1 cellular context compared by ENCODE assay signal in genomic region chr10:131901181-131901829, GRCh38.
TF ChIP-seq lines count a peak whose summit lies in the region.

No MANE protein-coding gene starts in this region.

TF ChIP-seq in HepG2, 621 proteins besides CTCF, POLR2A, EP300 and RAD21 (continued from another document and continues in another):
- TF ChIP-seq, protein P1, sequence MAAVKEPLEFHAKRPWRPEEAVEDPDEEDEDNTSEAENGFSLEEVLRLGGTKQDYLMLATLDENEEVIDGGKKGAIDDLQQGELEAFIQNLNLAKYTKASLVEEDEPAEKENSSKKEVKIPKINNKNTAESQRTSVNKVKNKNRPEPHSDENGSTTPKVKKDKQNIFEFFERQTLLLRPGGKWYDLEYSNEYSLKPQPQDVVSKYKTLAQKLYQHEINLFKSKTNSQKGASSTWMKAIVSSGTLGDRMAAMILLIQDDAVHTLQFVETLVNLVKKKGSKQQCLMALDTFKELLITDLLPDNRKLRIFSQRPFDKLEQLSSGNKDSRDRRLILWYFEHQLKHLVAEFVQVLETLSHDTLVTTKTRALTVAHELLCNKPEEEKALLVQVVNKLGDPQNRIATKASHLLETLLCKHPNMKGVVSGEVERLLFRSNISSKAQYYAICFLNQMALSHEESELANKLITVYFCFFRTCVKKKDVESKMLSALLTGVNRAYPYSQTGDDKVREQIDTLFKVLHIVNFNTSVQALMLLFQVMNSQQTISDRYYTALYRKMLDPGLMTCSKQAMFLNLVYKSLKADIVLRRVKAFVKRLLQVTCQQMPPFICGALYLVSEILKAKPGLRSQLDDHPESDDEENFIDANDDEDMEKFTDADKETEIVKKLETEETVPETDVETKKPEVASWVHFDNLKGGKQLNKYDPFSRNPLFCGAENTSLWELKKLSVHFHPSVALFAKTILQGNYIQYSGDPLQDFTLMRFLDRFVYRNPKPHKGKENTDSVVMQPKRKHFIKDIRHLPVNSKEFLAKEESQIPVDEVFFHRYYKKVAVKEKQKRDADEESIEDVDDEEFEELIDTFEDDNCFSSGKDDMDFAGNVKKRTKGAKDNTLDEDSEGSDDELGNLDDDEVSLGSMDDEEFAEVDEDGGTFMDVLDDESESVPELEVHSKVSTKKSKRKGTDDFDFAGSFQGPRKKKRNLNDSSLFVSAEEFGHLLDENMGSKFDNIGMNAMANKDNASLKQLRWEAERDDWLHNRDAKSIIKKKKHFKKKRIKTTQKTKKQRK (IDR thresholded peaks at IDR 0.05; ENCODE audit: low read length) = no peak
- TF ChIP-seq, protein P2, sequence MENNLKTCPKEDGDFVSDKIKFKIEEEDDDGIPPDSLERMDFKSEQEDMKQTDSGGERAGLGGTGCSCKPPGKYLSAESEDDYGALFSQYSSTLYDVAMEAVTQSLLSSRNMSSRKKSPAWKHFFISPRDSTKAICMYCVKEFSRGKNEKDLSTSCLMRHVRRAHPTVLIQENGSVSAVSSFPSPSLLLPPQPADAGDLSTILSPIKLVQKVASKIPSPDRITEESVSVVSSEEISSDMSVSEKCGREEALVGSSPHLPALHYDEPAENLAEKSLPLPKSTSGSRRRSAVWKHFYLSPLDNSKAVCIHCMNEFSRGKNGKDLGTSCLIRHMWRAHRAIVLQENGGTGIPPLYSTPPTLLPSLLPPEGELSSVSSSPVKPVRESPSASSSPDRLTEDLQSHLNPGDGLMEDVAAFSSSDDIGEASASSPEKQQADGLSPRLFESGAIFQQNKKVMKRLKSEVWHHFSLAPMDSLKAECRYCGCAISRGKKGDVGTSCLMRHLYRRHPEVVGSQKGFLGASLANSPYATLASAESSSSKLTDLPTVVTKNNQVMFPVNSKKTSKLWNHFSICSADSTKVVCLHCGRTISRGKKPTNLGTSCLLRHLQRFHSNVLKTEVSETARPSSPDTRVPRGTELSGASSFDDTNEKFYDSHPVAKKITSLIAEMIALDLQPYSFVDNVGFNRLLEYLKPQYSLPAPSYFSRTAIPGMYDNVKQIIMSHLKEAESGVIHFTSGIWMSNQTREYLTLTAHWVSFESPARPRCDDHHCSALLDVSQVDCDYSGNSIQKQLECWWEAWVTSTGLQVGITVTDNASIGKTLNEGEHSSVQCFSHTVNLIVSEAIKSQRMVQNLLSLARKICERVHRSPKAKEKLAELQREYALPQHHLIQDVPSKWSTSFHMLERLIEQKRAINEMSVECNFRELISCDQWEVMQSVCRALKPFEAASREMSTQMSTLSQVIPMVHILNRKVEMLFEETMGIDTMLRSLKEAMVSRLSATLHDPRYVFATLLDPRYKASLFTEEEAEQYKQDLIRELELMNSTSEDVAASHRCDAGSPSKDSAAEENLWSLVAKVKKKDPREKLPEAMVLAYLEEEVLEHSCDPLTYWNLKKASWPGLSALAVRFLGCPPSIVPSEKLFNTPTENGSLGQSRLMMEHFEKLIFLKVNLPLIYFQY (CRISPR knock-in tag; IDR thresholded peaks at IDR 0.05; ENCODE audit: borderline replicate concordance) = peak; percentile 78; the same call in 1 of the 2 replicates
- TF ChIP-seq MXI1 (IDR thresholded peaks at IDR 0.05; ENCODE audit: borderline replicate concordance, low read depth, low read length) = peak; percentile 25; the same call in 1 of the 3 replicates
- TF ChIP-seq ZNF773 (CRISPR knock-in tag; IDR thresholded peaks at IDR 0.05; ENCODE audit: borderline replicate concordance) = no peak
- TF ChIP-seq MATR3 (CRISPR knock-in tag; IDR thresholded peaks at IDR 0.05) = no peak
- peak; percentile 49; the same call in 1 of the 2 replicates for TF ChIP-seq THRA (CRISPR knock-in tag; IDR thresholded peaks at IDR 0.05; ENCODE audit: borderline replicate concordance)
- TF ChIP-seq ZNF235 (CRISPR knock-in tag; IDR thresholded peaks at IDR 0.05; ENCODE audit: borderline replicate concordance) = 0 out of 2 replicates have a peak, but pooled peaks have one; percentile 40
- TF ChIP-seq, protein P3, sequence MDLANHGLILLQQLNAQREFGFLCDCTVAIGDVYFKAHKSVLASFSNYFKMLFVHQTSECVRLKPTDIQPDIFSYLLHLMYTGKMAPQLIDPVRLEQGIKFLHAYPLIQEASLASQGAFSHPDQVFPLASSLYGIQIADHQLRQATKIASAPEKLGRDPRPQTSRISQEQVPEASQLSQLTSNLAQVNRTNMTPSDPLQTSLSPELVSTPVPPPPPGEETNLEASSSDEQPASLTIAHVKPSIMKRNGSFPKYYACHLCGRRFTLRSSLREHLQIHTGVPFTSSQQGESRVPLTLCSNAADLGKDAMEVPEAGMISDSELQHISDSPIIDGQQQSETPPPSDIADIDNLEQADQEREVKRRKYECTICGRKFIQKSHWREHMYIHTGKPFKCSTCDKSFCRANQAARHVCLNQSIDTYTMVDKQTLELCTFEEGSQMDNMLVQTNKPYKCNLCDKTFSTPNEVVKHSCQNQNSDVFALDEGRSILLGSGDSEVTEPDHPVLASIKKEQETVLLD (CRISPR knock-in tag; IDR thresholded peaks at IDR 0.05; ENCODE audit: low read depth) = peak; percentile 50; the same call in 1 of the 2 replicates
- 0 out of 2 replicates have a peak, but pooled peaks have one; percentile 26 for TF ChIP-seq ARNTL (CRISPR knock-in tag; IDR thresholded peaks at IDR 0.05)
- TF ChIP-seq, protein P4, sequence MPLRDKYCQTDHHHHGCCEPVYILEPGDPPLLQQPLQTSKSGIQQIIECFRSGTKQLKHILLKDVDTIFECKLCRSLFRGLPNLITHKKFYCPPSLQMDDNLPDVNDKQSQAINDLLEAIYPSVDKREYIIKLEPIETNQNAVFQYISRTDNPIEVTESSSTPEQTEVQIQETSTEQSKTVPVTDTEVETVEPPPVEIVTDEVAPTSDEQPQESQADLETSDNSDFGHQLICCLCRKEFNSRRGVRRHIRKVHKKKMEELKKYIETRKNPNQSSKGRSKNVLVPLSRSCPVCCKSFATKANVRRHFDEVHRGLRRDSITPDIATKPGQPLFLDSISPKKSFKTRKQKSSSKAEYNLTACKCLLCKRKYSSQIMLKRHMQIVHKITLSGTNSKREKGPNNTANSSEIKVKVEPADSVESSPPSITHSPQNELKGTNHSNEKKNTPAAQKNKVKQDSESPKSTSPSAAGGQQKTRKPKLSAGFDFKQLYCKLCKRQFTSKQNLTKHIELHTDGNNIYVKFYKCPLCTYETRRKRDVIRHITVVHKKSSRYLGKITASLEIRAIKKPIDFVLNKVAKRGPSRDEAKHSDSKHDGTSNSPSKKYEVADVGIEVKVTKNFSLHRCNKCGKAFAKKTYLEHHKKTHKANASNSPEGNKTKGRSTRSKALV (CRISPR knock-in tag; IDR thresholded peaks at IDR 0.05) = peak; percentile 59; the same call in 1 of the 2 replicates
- peak; percentile 12; the same call in 1 of the 2 replicates for TF ChIP-seq FOSL2 (CRISPR knock-in tag; IDR thresholded peaks at IDR 0.05)
- no peak for TF ChIP-seq ZBTB34 (CRISPR knock-in tag; IDR thresholded peaks at IDR 0.05)
- peak; percentile 52; the same call in 1 of the 2 replicates for TF ChIP-seq CCDC6 (CRISPR knock-in tag; IDR thresholded peaks at IDR 0.05)
- peak; percentile 39 for TF ChIP-seq YY1 (IDR thresholded peaks at IDR 0.05; ENCODE audit: insufficient read depth, insufficient replicate concordance, low read depth, low read length)
- 0 out of 2 replicates have a peak, but pooled peaks have one; percentile 40 for TF ChIP-seq RFXAP (CRISPR knock-in tag; IDR thresholded peaks at IDR 0.05; ENCODE audit: borderline replicate concordance)
- no peak for TF ChIP-seq ZNF670 (CRISPR knock-in tag; IDR thresholded peaks at IDR 0.05; ENCODE audit: borderline replicate concordance)
- TF ChIP-seq, protein P5, sequence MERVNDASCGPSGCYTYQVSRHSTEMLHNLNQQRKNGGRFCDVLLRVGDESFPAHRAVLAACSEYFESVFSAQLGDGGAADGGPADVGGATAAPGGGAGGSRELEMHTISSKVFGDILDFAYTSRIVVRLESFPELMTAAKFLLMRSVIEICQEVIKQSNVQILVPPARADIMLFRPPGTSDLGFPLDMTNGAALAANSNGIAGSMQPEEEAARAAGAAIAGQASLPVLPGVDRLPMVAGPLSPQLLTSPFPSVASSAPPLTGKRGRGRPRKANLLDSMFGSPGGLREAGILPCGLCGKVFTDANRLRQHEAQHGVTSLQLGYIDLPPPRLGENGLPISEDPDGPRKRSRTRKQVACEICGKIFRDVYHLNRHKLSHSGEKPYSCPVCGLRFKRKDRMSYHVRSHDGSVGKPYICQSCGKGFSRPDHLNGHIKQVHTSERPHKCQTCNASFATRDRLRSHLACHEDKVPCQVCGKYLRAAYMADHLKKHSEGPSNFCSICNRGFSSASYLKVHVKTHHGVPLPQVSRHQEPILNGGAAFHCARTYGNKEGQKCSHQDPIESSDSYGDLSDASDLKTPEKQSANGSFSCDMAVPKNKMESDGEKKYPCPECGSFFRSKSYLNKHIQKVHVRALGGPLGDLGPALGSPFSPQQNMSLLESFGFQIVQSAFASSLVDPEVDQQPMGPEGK (CRISPR knock-in tag; IDR thresholded peaks at IDR 0.05) = peak; percentile 60; the same call in 1 of the 2 replicates
- no peak for TF ChIP-seq ZNF691 (CRISPR knock-in tag; IDR thresholded peaks at IDR 0.05; ENCODE audit: borderline replicate concordance, low read depth)
- TF ChIP-seq ZMAT3 (CRISPR knock-in tag; conservative IDR thresholded peaks at IDR 0.05) = peak; percentile 65; the same call in 1 of the 2 replicates
- peak; percentile 17; the same call in 1 of the 2 replicates for TF ChIP-seq THAP9 (CRISPR knock-in tag; IDR thresholded peaks at IDR 0.05; ENCODE audit: borderline replicate concordance)
- TF ChIP-seq ZFP36L2 (CRISPR knock-in tag; IDR thresholded peaks at IDR 0.05) = no peak
- TF ChIP-seq TAF1 (CRISPR knock-in tag; IDR thresholded peaks at IDR 0.05) = peak; percentile 35; the same call in 1 of the 2 replicates
- TF ChIP-seq TOPORS (CRISPR knock-in tag; IDR thresholded peaks at IDR 0.05) = no peak
- TF ChIP-seq, protein P6, sequence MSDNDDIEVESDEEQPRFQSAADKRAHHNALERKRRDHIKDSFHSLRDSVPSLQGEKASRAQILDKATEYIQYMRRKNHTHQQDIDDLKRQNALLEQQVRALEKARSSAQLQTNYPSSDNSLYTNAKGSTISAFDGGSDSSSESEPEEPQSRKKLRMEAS (IDR thresholded peaks at IDR 0.05) = peak; percentile 39; the same call in 1 of the 2 replicates
- peak; percentile 19 for TF ChIP-seq ZFY (CRISPR knock-in tag; IDR thresholded peaks at IDR 0.05)
- TF ChIP-seq ASH2L (IDR thresholded peaks at IDR 0.05; ENCODE audit: insufficient read length, low read depth, low read length) = peak; percentile 20
- TF ChIP-seq PRPF4 (IDR thresholded peaks at IDR 0.05; ENCODE audit: low read depth, low read length, poor library complexity, severe bottlenecking) = no peak
